Comparison of ENCODE assay signal across 8 cellular contexts in the genomic region with DNA sequence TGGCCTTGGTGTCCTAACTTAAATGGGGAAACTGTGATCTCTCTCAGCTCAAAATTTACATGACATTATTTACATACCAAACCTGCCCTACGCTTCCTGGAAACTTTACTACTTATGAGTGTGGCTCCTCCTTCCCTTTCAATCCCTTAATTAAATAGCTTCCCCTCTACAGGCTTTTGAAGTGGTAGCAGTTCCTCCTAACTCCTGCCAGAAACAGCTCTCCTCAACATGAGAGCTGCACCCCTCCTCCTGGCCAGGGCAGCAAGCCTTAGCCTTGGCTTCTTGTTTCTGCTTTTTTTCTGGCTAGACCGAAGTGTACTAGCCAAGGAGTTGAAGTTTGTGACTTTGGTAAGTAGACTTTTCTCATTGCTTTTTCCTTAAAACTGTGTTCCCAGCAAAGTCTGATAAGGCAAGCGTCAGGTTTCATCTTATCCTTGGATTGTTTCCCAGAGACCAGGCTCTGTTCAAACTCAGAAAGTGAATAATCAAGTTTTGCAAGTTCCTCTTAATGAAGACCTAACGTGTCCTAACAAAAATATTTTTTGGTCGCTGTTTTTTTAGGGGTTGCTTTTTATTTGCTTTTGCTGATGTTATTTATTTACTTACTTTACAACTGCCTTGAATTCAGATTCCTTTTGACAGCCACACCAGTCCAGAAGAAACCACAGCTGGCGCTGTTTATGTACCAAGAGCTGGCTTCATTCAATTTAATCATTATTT.
A peak's percentile ranks its signal among the peaks of the same experiment; 100 is the strongest.
DNase-seq lines count a peak whose midpoint lies in the region; ATAC-seq, FAIRE-seq and TF ChIP-seq lines count a peak whose summit lies in the region.

A gene with protein sequence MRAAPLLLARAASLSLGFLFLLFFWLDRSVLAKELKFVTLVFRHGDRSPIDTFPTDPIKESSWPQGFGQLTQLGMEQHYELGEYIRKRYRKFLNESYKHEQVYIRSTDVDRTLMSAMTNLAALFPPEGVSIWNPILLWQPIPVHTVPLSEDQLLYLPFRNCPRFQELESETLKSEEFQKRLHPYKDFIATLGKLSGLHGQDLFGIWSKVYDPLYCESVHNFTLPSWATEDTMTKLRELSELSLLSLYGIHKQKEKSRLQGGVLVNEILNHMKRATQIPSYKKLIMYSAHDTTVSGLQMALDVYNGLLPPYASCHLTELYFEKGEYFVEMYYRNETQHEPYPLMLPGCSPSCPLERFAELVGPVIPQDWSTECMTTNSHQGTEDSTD (plus strand): TSS at position 179 of the 720 bp plus-strand sequence. CDS start 50 bp downstream, at position 229.

- TF ChIP-seq CTCF in AG10803 (conservative IDR thresholded peaks at IDR 0.05; ENCODE audit: low read length): no peak

- ATAC-seq in GM21723 (IDR thresholded peaks at IDR 0.05; ENCODE audit: unreplicated experiment) (peak; percentile 66), HG02610 (IDR thresholded peaks at IDR 0.05; ENCODE audit: unreplicated experiment) (no peak)

- no peaks in the 10 kb centered on the region for H3K9me3 ChIP-seq in mucosa of stomach (ENCODE audit: control insufficient read depth, low read length)

- H3K27me3 ChIP-seq in mucosa of stomach (ENCODE audit: control insufficient read depth, insufficient read depth, low read length): no peaks in the 10 kb centered on the region

- H3K9ac ChIP-seq in mucosa of stomach (ENCODE audit: low read length): peak within 1 kb of the TSS; percentile 37

- no peaks in the 10 kb centered on the region for H3K36me3 ChIP-seq in mucosa of stomach (ENCODE audit: control insufficient read depth, insufficient read depth, low read length)

- no peak within 1 kb of the TSS for H3K4me3 ChIP-seq in AG10803 (ENCODE audit: low read length)
- no peak within 1 kb of the TSS for H3K4me3 ChIP-seq in mucosa of stomach (ENCODE audit: low read length)

- H3K4me1 ChIP-seq in mucosa of stomach (ENCODE audit: control insufficient read depth, insufficient read depth, low read length): peaks cover 13% of the 10 kb centered on the region

- DNase-seq in AG10803 (ENCODE audit: low read depth) (peak; percentile 23), NCI-H82 treated with DMSO at 0.1 percent for 48 hours (lab: John Stamatoyannopoulos, UW; ENCODE audit: unreplicated experiment) (peak; percentile 33), T-helper 9 cell (no peak)
- no peak for DNase-seq in activated CD4-positive, alpha-beta T cell treated with anti-CD3 and anti-CD28 coated beads, Interleukin-2, amount 50 U/mL, for 4 hours

- FAIRE-seq in endometrium (lab: Jason Lieb, UNC): peak; percentile 95

Comparison
In these comparisons a context has a peak if more than half of its experiments do, and no peak if none do; other contexts are left out.
1. DNase-seq: peak in AG10803 (single experiment) and NCI-H82 treated with DMSO at 0.1 percent for 48 hours (single experiment); none in T-helper 9 cell (single experiment) and activated CD4-positive, alpha-beta T cell treated with anti-CD3 and anti-CD28 coated beads, Interleukin-2, amount 50 U/mL, for 4 hours (0 of 2).